In the genomic region with DNA sequence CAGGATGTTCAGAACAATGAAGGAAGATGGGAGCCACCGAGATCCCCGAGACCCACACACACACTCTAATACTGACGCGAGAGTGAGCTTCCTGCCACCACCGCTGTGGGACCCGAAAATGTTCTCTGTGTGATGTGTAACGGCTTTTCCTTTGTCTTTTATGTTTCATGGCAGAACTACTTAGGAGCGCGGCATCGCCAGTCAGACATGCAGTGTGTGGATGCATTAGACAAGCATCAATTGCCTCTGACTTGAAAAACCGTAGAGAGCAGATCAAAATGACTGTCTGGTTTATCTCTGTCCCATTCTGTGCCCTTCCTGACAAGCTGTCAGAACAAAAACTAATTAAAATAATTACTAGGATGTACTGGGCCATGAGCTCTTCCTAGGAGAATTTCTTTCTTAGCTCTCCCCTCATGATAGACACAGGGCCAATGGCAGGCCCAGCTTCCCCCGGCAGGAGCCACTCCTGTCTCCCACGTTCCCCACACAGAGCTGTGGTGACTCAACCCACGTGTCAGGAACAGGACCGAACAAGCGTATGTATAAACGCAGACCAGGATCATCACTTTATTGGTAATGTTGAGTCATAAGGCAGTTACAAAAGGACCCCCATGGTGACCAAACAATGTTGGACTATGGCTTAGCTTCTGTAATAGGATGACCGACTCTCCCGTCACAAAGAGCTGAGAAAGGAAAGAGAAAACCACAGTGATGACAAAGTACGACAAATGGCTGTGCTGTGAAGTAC, we compare ENCODE assay signal across 16 cellular contexts.
DNase-seq lines count a peak whose midpoint lies in the region; FAIRE-seq and TF ChIP-seq lines count a peak whose summit lies in the region.
"Had no signal": no experiment of that assay in that cellular context is flagged by ENCODE, and none has a peak within 500 bp of the region (broad histone marks: within the 10 kb centered on the region; RNA-seq: fewer than 3 reads in every experiment).

No MANE protein-coding gene starts in this region.

- no peak overlapping the region for H2AFZ ChIP-seq in Karpas-422 (ENCODE audit: low read length)

- POLR2A ChIA-PET in MCF 10A (lab: Yijun Ruan, JAX): interaction anchor here (0.6 to 0.7 kb wide), 2 partner anchors 29 to 1101 kb away, joined by 3 read pairs; no protein-coding TSS in a partner anchor

- no peaks in the 10 kb centered on the region for H3K27me3 Mint-ChIP-seq in MCF 10A (ENCODE audit: insufficient read depth, unreplicated experiment)
- H3K27me3 Mint-ChIP-seq: activated B cell treated with CpG ODN at 0.5 μM for 24 hours; activated naive CD4-positive, alpha-beta T cell treated with anti-CD3 and anti-CD28 coated beads, Interleukin-2, amount 10 ng/mL, durations not matched to agents 7 days and 5 days; type B pancreatic cell had no signal

- H3K4me1 ChIP-seq in breast epithelium (no peaks in the 10 kb centered on the region), Karpas-422 (ENCODE audit: low read length) (no peaks in the 10 kb centered on the region)
- H3K4me1 ChIP-seq in effector memory CD4-positive, alpha-beta T cell (ENCODE audit: control insufficient read depth, insufficient read depth, low read length, poor library complexity, severe bottlenecking): no peaks in the 10 kb centered on the region

- H3K9me3 ChIP-seq in breast epithelium: no peaks in the 10 kb centered on the region
- H3K9me3 ChIP-seq in Karpas-422 (ENCODE audit: low read length): peaks cover 17% of the 10 kb centered on the region
- H3K9me3 ChIP-seq in effector memory CD4-positive, alpha-beta T cell (ENCODE audit: control insufficient read depth, low read length): no peaks in the 10 kb centered on the region

- H3K27ac ChIP-seq in breast epithelium: no peak overlapping the region
- H3K27ac ChIP-seq in Karpas-422 (ENCODE audit: low read length): no peak overlapping the region
- H3K27ac ChIP-seq in effector memory CD4-positive, alpha-beta T cell (ENCODE audit: insufficient read depth, low read length, poor library complexity, severe bottlenecking): no peak overlapping the region

- H4K20me1 ChIP-seq in Karpas-422 (ENCODE audit: insufficient read depth, low read depth, low read length): no peaks in the 10 kb centered on the region

- intact Hi-C loops in MCF 10A (cut with micrococcal nuclease) (no loop called here), breast epithelium (cut with DNase I; ENCODE audit: low total_unique reads) (no loop called here)

- H3K36me3 ChIP-seq in breast epithelium: no peaks in the 10 kb centered on the region
- no peaks in the 10 kb centered on the region for H3K36me3 ChIP-seq in bronchial epithelial cell (ENCODE audit: control insufficient read depth, insufficient read depth, low read length)
- no peaks in the 10 kb centered on the region for H3K36me3 ChIP-seq in Karpas-422 (ENCODE audit: insufficient read depth, low read length)
- no peaks in the 10 kb centered on the region for H3K36me3 ChIP-seq in effector memory CD4-positive, alpha-beta T cell (ENCODE audit: control insufficient read depth, insufficient read depth, low read length)

- H3K9me3 Mint-ChIP-seq in MCF 10A (ENCODE audit: unreplicated experiment): no peaks in the 10 kb centered on the region
- H3K9me3 Mint-ChIP-seq: activated naive CD4-positive, alpha-beta T cell treated with anti-CD3 and anti-CD28 coated beads, Interleukin-2, amount 10 ng/mL, durations not matched to agents 7 days and 5 days had no signal

- H3K36me3 Mint-ChIP-seq in MCF 10A (ENCODE audit: insufficient read depth, unreplicated experiment): peaks cover 28% of the 10 kb centered on the region
- H3K36me3 Mint-ChIP-seq: activated naive CD4-positive, alpha-beta T cell treated with anti-CD3 and anti-CD28 coated beads, Interleukin-2, amount 10 ng/mL, durations not matched to agents 7 days and 5 days had no signal

- no peak overlapping the region for H3K9ac ChIP-seq in Karpas-422 (ENCODE audit: low read length)

- DNase-seq in MCF 10A (ENCODE audit: unreplicated experiment) (peak; percentile 74), breast epithelium (ENCODE audit: low spot score in 2 of 2) (no peak), NCI-H146 (lab: John Stamatoyannopoulos, UW) (peak; percentile 67), bronchial epithelial cell (ENCODE audit: low read depth) (peak; percentile 98), skeletal muscle cell (ENCODE audit: low read depth) (peak; percentile 87), erythroblast (lab: John Stamatoyannopoulos, UW) (no peak), Karpas-422 (no peak)
- DNase-seq in effector memory CD4-positive, alpha-beta T cell: no peak
- DNase-seq: activated B cell treated with CpG ODN at 0.5 μM for 24 hours; activated naive CD4-positive, alpha-beta T cell treated with anti-CD3 and anti-CD28 coated beads, Interleukin-2, amount 10 ng/mL, durations not matched to agents 7 days and 5 days; DMS53; NCI-H1694 treated with DMSO at 0.1 percent for 48 hours; NCI-H82; stimulated activated CD4-positive, alpha-beta T cell treated with anti-CD3 and anti-CD28 coated beads, Interleukin-15, amount 100 ng/mL, for 24 hours had no signal

- no peaks in the 10 kb centered on the region for H3K9me2 ChIP-seq in Karpas-422 (replicated peaks; ENCODE audit: insufficient read depth, low read length)

- H3K4me3 ChIP-seq in breast epithelium (no peak overlapping the region), bronchial epithelial cell (ENCODE audit: low read depth, low read length) (no peak overlapping the region), skeletal muscle cell (ENCODE audit: low read depth, low read length) (no peak overlapping the region), Karpas-422 (ENCODE audit: low read length) (no peak overlapping the region)
- H3K4me3 ChIP-seq in effector memory CD4-positive, alpha-beta T cell (ENCODE audit: insufficient read depth, low read depth, low read length, poor library complexity, severe bottlenecking): no peak overlapping the region
- H3K4me3 ChIP-seq: K562 had no signal

- TF ChIP-seq CTCF in MCF 10A (IDR thresholded peaks at IDR 0.05; ENCODE audit: unreplicated experiment) (no peak), breast epithelium (IDR thresholded peaks at IDR 0.05) (no peak), bronchial epithelial cell (IDR thresholded peaks at IDR 0.05; ENCODE audit: insufficient read depth, low read length, severe bottlenecking) (no peak)

- no peak overlapping the region for H3K4me2 ChIP-seq in Karpas-422 (ENCODE audit: low read depth, low read length, poor library complexity, severe bottlenecking)

- H3K27ac Mint-ChIP-seq in MCF 10A (ENCODE audit: low read depth, unreplicated experiment): peak overlapping the region; percentile 16
- H3K27ac Mint-ChIP-seq: activated B cell treated with CpG ODN at 0.5 μM for 24 hours; activated naive CD4-positive, alpha-beta T cell treated with anti-CD3 and anti-CD28 coated beads, Interleukin-2, amount 10 ng/mL, durations not matched to agents 7 days and 5 days; type B pancreatic cell had no signal

- no TSS peak for BruUV-seq in MCF 10A (replicated peaks; lab: Mats Ljungman, UMichigan)

- no peaks in the 10 kb centered on the region for H3K79me2 ChIP-seq in Karpas-422 (ENCODE audit: low read length)

- H3K4me3 Mint-ChIP-seq in MCF 10A (ENCODE audit: unreplicated experiment): no peak overlapping the region
- H3K4me3 Mint-ChIP-seq: activated B cell treated with CpG ODN at 0.5 μM for 24 hours; activated naive CD4-positive, alpha-beta T cell treated with anti-CD3 and anti-CD28 coated beads, Interleukin-2, amount 10 ng/mL, durations not matched to agents 7 days and 5 days; type B pancreatic cell had no signal

- no peaks in the 10 kb centered on the region for H3K27me3 ChIP-seq in breast epithelium
- H3K27me3 ChIP-seq in bronchial epithelial cell (ENCODE audit: control insufficient read depth, insufficient read depth, low read length): no peaks in the 10 kb centered on the region
- H3K27me3 ChIP-seq in Karpas-422 (ENCODE audit: low read length): no peaks in the 10 kb centered on the region
- H3K27me3 ChIP-seq in effector memory CD4-positive, alpha-beta T cell (replicated peaks; ENCODE audit: control insufficient read depth, insufficient read depth, low read length, poor library complexity, severe bottlenecking): no peaks in the 10 kb centered on the region

- no peak for FAIRE-seq in bronchial epithelial cell (lab: Jason Lieb, UNC)
- FAIRE-seq: K562 had no signal

- H3K4me1 Mint-ChIP-seq in MCF 10A (ENCODE audit: insufficient read depth, unreplicated experiment): no peaks in the 10 kb centered on the region
- H3K4me1 Mint-ChIP-seq: activated B cell treated with CpG ODN at 0.5 μM for 24 hours; activated naive CD4-positive, alpha-beta T cell treated with anti-CD3 and anti-CD28 coated beads, Interleukin-2, amount 10 ng/mL, durations not matched to agents 7 days and 5 days had no signal

- TF ChIP-seq POLR2A in breast epithelium (IDR thresholded peaks at IDR 0.05): no peak
- no peak for TF ChIP-seq POLR2A in erythroblast (IDR thresholded peaks at IDR 0.05; ENCODE audit: low read length)

- CTCF ChIA-PET in MCF 10A (lab: Yijun Ruan, JAX): interaction anchor here (1.0 kb wide), 1 partner anchor 303 kb away, joined by 3 read pairs; no protein-coding TSS in a partner anchor

Comparison
In these comparisons a context has a peak if more than half of its experiments do, and no peak if none do; other contexts are left out.
1. DNase-seq: peak in MCF 10A (single experiment), NCI-H146 (single experiment), bronchial epithelial cell (single experiment) and skeletal muscle cell (single experiment); none in breast epithelium (0 of 2), erythroblast (0 of 2), Karpas-422 (single experiment) and effector memory CD4-positive, alpha-beta T cell (0 of 3).